Comparison of ENCODE assay signal across 2 cellular contexts in the genomic region with DNA sequence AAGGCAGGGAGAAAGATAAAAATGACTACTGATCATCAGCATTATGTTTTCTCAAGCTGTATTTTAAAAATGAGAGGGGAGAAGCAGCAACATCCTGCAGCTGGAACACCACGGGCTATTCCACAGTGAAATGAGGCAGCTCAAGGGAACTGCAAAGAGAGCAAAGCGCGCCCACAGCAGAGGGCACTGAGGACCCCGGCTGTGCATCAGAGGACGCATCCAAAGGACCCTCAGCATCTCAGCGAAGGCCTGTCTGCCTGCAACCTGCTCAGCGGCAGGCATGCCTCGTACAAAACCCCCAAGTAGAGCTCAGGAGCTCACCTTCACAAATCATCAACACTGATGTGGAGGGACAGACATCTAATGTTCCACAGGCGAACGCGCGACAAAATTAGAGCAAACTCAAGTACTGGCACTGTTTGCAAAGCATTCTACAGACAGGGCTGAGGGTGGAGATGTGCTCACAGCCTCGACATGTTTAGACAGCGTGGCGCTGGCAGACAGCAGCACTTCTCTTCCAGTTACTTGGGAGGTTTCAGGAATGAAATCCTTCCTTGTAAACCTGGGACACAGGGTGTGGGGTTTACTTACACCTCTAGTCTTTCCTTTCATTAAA.
TF ChIP-seq lines count a peak whose summit lies in the region.

No MANE protein-coding gene starts in this region.

TF ChIP-seq in H1, 55 proteins besides CTCF, POLR2A, EP300 and RAD21:
- no peak for TF ChIP-seq SIN3A (conservative IDR thresholded peaks at IDR 0.05 in 1 of 2, IDR thresholded peaks at IDR 0.05 in 1 of 2; ENCODE audit: low read depth in 1 of 2, low read length in 2 of 2)
- no peak for TF ChIP-seq CTBP2 (IDR thresholded peaks at IDR 0.05; ENCODE audit: borderline replicate concordance, insufficient read depth, insufficient read length, low read length)
- TF ChIP-seq MAFK (IDR thresholded peaks at IDR 0.05; ENCODE audit: low read depth, low read length): no peak
- TF ChIP-seq SUZ12 (IDR thresholded peaks at IDR 0.05; ENCODE audit: low read length): no peak
- no peak for TF ChIP-seq CBX8 (IDR thresholded peaks at IDR 0.05; ENCODE audit: borderline replicate concordance, low read depth, low read length)
- TF ChIP-seq TAF7 (optimal IDR thresholded peaks at IDR 0.05; ENCODE audit: borderline replicate concordance, low read depth, low read length): no peak
- TF ChIP-seq, protein P1, sequence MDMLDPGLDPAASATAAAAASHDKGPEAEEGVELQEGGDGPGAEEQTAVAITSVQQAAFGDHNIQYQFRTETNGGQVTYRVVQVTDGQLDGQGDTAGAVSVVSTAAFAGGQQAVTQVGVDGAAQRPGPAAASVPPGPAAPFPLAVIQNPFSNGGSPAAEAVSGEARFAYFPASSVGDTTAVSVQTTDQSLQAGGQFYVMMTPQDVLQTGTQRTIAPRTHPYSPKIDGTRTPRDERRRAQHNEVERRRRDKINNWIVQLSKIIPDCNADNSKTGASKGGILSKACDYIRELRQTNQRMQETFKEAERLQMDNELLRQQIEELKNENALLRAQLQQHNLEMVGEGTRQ (IDR thresholded peaks at IDR 0.05; ENCODE audit: low read length): no peak
- TF ChIP-seq SRF (IDR thresholded peaks at IDR 0.05; ENCODE audit: low read depth, low read length): no peak
- no peak for TF ChIP-seq KDM1A (IDR thresholded peaks at IDR 0.05; ENCODE audit: borderline replicate concordance, low read length)
- TF ChIP-seq SIX5 (IDR thresholded peaks at IDR 0.05; ENCODE audit: low read depth, low read length): no peak
- no peak for TF ChIP-seq TAF1 (IDR thresholded peaks at IDR 0.05; ENCODE audit: low read depth, low read length)
- no peak for TF ChIP-seq NRF1 (IDR thresholded peaks at IDR 0.05; ENCODE audit: low read depth, low read length)
- TF ChIP-seq TCF12 (IDR thresholded peaks at IDR 0.05; ENCODE audit: low read depth, low read length): no peak
- no peak for TF ChIP-seq GABPA (IDR thresholded peaks at IDR 0.05; ENCODE audit: borderline replicate concordance, insufficient read depth, low read length)
- TF ChIP-seq EGR1 (IDR thresholded peaks at IDR 0.05; ENCODE audit: borderline replicate concordance, low read depth, low read length): no peak
- TF ChIP-seq BACH1 (IDR thresholded peaks at IDR 0.05; ENCODE audit: low read length): no peak
- TF ChIP-seq, protein P2, sequence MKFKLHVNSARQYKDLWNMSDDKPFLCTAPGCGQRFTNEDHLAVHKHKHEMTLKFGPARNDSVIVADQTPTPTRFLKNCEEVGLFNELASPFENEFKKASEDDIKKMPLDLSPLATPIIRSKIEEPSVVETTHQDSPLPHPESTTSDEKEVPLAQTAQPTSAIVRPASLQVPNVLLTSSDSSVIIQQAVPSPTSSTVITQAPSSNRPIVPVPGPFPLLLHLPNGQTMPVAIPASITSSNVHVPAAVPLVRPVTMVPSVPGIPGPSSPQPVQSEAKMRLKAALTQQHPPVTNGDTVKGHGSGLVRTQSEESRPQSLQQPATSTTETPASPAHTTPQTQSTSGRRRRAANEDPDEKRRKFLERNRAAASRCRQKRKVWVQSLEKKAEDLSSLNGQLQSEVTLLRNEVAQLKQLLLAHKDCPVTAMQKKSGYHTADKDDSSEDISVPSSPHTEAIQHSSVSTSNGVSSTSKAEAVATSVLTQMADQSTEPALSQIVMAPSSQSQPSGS (IDR thresholded peaks at IDR 0.05; ENCODE audit: low read length): no peak
- TF ChIP-seq YY1 (IDR thresholded peaks at IDR 0.05; ENCODE audit: low read depth, low read length): no peak

TF ChIP-seq in neural cell, 6 proteins besides CTCF, POLR2A, EP300 and RAD21:
- no peak for TF ChIP-seq TAF1 (IDR thresholded peaks at IDR 0.05; ENCODE audit: low read depth)
- peak; percentile 75 for TF ChIP-seq SMC3 (conservative IDR thresholded peaks at IDR 0.05; ENCODE audit: poor library complexity)
- peak; percentile 58 for TF ChIP-seq POLR2AphosphoS5 (IDR thresholded peaks at IDR 0.05)
TF ChIP-seq in neural cell: peak in this region for 2.
